1 cellular context compared by ENCODE assay signal in genomic region chr2:195574305-195574704, GRCh38.
TF ChIP-seq lines count a peak whose summit lies in the region.

No MANE protein-coding gene starts in this region.

TF ChIP-seq in IMR-90, 13 proteins besides CTCF, POLR2A, EP300 and RAD21:
- TF ChIP-seq RFX5 (IDR thresholded peaks at IDR 0.05; ENCODE audit: low read depth, low read length) = no peak
- no peak for TF ChIP-seq SMC3 (IDR thresholded peaks at IDR 0.05; ENCODE audit: low read depth, low read length)
- TF ChIP-seq, protein P1, sequence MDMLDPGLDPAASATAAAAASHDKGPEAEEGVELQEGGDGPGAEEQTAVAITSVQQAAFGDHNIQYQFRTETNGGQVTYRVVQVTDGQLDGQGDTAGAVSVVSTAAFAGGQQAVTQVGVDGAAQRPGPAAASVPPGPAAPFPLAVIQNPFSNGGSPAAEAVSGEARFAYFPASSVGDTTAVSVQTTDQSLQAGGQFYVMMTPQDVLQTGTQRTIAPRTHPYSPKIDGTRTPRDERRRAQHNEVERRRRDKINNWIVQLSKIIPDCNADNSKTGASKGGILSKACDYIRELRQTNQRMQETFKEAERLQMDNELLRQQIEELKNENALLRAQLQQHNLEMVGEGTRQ (IDR thresholded peaks at IDR 0.05; ENCODE audit: low read depth, low read length) = no peak
- TF ChIP-seq NFE2L2 (IDR thresholded peaks at IDR 0.05; ENCODE audit: low read depth, low read length) = no peak
